Comparison of ENCODE assay signal across 27 cellular contexts in the genomic region with DNA sequence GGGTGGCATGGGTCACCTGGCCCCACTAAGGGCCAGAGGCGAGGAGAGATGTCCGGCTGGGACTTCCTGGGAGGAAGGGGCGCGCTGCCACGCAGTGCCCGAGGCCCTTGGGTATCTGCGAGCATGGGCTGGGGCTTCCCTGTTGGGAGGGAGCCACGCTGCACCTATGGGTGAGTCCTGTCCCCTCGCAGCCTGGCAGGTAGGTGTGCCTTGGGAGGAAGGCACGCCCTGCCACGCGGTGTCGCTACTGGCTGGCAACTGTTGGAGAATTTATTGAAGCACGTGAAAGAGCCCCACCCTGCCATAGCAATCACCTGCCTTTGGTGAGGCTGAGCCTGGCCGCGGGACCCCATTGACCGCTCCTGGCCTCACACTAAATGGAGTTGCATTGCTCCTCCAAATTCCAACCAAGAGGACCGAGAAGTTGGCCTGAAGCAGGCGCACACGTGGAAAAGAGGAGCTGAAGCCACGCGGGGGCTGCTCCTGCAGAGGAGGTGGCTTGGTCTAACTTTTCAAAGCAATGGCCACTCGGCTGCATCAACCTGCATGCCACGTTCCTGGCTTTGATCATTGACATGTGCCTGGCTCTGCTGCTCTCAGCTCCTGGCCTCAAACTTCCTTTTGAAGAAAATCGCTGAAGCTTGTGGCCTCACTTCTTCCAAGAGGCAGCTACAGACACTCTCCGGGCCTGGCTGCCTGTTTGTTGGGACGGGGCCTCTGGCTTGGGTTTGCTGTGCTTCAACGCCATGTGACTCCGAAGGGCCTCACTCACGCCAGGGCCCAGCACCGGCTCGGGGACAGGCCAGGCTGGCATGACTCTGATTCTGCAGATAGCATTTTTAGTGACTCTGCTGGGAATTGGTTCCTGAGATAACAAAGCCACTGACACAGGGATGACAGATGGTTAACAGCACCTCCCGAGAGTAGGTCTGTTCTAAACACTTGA.
DNase-seq lines count a peak whose midpoint lies in the region; ATAC-seq, FAIRE-seq and TF ChIP-seq lines count a peak whose summit lies in the region.
"Had no signal": no experiment of that assay in that cellular context is flagged by ENCODE, and none has a peak within 500 bp of the region (broad histone marks: within the 10 kb centered on the region; RNA-seq: fewer than 3 reads in every experiment).

No MANE protein-coding gene starts in this region.

- WGBS in A549 (ENCODE audit: missing lambda C conversion rate), result 90% methylated on average over 32 of the region's 33 CpGs

- H3K4me1 Mint-ChIP-seq in glutamatergic neuron (ENCODE audit: low read depth, unreplicated experiment) (peaks cover 29% of the 10 kb centered on the region), neural crest cell (peaks cover 6% of the 10 kb centered on the region), natural killer cell (no peaks in the 10 kb centered on the region)
- H3K4me1 Mint-ChIP-seq: activated B cell treated with CpG ODN at 0.5 μM for 24 hours; activated CD4-positive, alpha-beta memory T cell treated with anti-CD3 and anti-CD28 coated beads, Interleukin-2, amount 10 ng/mL, durations not matched to agents 7 days and 5 days; activated naive CD4-positive, alpha-beta T cell treated with anti-CD3 and anti-CD28 coated beads, Interleukin-2, amount 10 ng/mL, durations not matched to agents 7 days and 5 days; central memory CD8-positive, alpha-beta T cell; naive thymus-derived CD4-positive, alpha-beta T cell had no signal

- POLR2A ChIA-PET in A549 (lab: Yijun Ruan, JAX), result interaction anchor here (0.6 kb wide), 1 partner anchor 26 kb away, joined by 6 read pairs; no protein-coding TSS in a partner anchor

- no peak overlapping the region for H3K4me2 ChIP-seq in A549
- H3K4me2 ChIP-seq: smooth muscle cell had no signal

- H3K36me3 Mint-ChIP-seq in glutamatergic neuron (ENCODE audit: unreplicated experiment) (peaks cover 4% of the 10 kb centered on the region), neural crest cell (ENCODE audit: low read depth) (no peaks in the 10 kb centered on the region), natural killer cell (no peaks in the 10 kb centered on the region)
- H3K36me3 Mint-ChIP-seq: activated naive CD4-positive, alpha-beta T cell treated with anti-CD3 and anti-CD28 coated beads, Interleukin-2, amount 10 ng/mL, durations not matched to agents 7 days and 5 days had no signal

- H3K27ac ChIP-seq in A549, result peak overlapping the region in 1 of 2 experiments; percentile 64; a peak in 3 of 6 replicates
- H3K27ac ChIP-seq: esophagus muscularis mucosa, HL-60, prostate gland had no signal

- ATAC-seq in A549 (peak; percentile 5 to 7; a peak in 4 of 6 replicates), GM21717 (IDR thresholded peaks at IDR 0.05; ENCODE audit: unreplicated experiment) (no peak), natural killer cell (no peak)
- ATAC-seq: naive thymus-derived CD4-positive, alpha-beta T cell had no signal

- TF ChIP-seq RAD21 in A549 (conservative IDR thresholded peaks at IDR 0.05 in 1 of 2, IDR thresholded peaks at IDR 0.05 in 1 of 2), result no peak

- no peak for DNase-seq in A549 (ENCODE audit: low read depth in 1 of 2, low spot score in 1 of 2)
- DNase-seq in LoVo (ENCODE audit: low spot score), result peak; percentile 64
- DNase-seq in glutamatergic neuron, result peak; percentile 45
- DNase-seq in neural crest cell (ENCODE audit: low read depth, low spot score), result no peak
- no peak for DNase-seq in natural killer cell
- no peak for DNase-seq in DMS79 treated with DMSO at 0.1 percent for 48 hours (lab: John Stamatoyannopoulos, UW)
- DNase-seq in KBM-7, result no peak
- DNase-seq: activated B cell treated with CpG ODN at 0.5 μM for 24 hours; activated CD4-positive, alpha-beta memory T cell treated with anti-CD3 and anti-CD28 coated beads, Interleukin-2, amount 10 ng/mL, durations not matched to agents 7 days and 5 days; activated naive CD4-positive, alpha-beta T cell treated with anti-CD3 and anti-CD28 coated beads, Interleukin-2, amount 10 ng/mL, durations not matched to agents 7 days and 5 days; activated T-cell treated with anti-CD3 and anti-CD28 coated beads, Interleukin-2, amount 50 U/mL, for 24 hours; effector CD4-positive, alpha-beta T cell; EL; HFFc6; KG1; naive thymus-derived CD4-positive, alpha-beta T cell; NCI-H526 treated with DMSO at 0.1 percent for 48 hours; stimulated activated CD4-positive, alpha-beta T cell treated with anti-CD3 and anti-CD28 coated beads, Interleukin-4, amount 100 ng/mL, for 4 hours had no signal

- H3K4me1 ChIP-seq in A549, result peaks cover 40% of the 10 kb centered on the region
- H3K4me1 ChIP-seq: esophagus muscularis mucosa, prostate gland had no signal

- H3K27ac Mint-ChIP-seq in glutamatergic neuron (ENCODE audit: unreplicated experiment), result peak overlapping the region; percentile 95
- H3K27ac Mint-ChIP-seq in neural crest cell (ENCODE audit: unreplicated experiment), result peak overlapping the region; percentile 19
- H3K27ac Mint-ChIP-seq in natural killer cell, result no peak overlapping the region
- H3K27ac Mint-ChIP-seq: activated B cell treated with CpG ODN at 0.5 μM for 24 hours; activated CD4-positive, alpha-beta memory T cell treated with anti-CD3 and anti-CD28 coated beads, Interleukin-2, amount 10 ng/mL, durations not matched to agents 7 days and 5 days; activated naive CD4-positive, alpha-beta T cell treated with anti-CD3 and anti-CD28 coated beads, Interleukin-2, amount 10 ng/mL, durations not matched to agents 7 days and 5 days; activated T-cell treated with anti-CD3 and anti-CD28 coated beads, Interleukin-2, amount 50 U/mL, for 24 hours; HFFc6; naive thymus-derived CD4-positive, alpha-beta T cell; T-helper 2 cell treated with Interferon-gamma antibody and Interleukin-4, amounts not matched to agents 5 μg/mL and 100 μg/mL, for 36 hours had no signal

- H3K9me3 Mint-ChIP-seq in glutamatergic neuron (ENCODE audit: unreplicated experiment), result peaks cover 24% of the 10 kb centered on the region
- H3K9me3 Mint-ChIP-seq in neural crest cell, result peaks cover 6% of the 10 kb centered on the region
- H3K9me3 Mint-ChIP-seq in natural killer cell, result no peaks in the 10 kb centered on the region
- H3K9me3 Mint-ChIP-seq: activated CD4-positive, alpha-beta memory T cell treated with anti-CD3 and anti-CD28 coated beads, Interleukin-2, amount 10 ng/mL, durations not matched to agents 7 days and 5 days; activated naive CD4-positive, alpha-beta T cell treated with anti-CD3 and anti-CD28 coated beads, Interleukin-2, amount 10 ng/mL, durations not matched to agents 7 days and 5 days; activated T-cell treated with anti-CD3 and anti-CD28 coated beads, Interleukin-2, amount 50 U/mL, for 24 hours; T-helper 2 cell treated with Interferon-gamma antibody and Interleukin-4, amounts not matched to agents 5 μg/mL and 100 μg/mL, for 36 hours had no signal

- no peaks in the 10 kb centered on the region for H3K9me3 ChIP-seq in A549
- H3K9me3 ChIP-seq: esophagus muscularis mucosa, prostate gland had no signal

- peak; percentile 32 for FAIRE-seq in A549 (lab: Jason Lieb, UNC)
- FAIRE-seq: GM18507 had no signal

- no peak overlapping the region for H3K4me3 ChIP-seq in A549
- H3K4me3 ChIP-seq: esophagus muscularis mucosa, lung, prostate gland, smooth muscle cell had no signal

- H3K27me3 Mint-ChIP-seq in glutamatergic neuron (ENCODE audit: unreplicated experiment), result peaks cover 23% of the 10 kb centered on the region
- no peaks in the 10 kb centered on the region for H3K27me3 Mint-ChIP-seq in neural crest cell (ENCODE audit: low read depth)
- H3K27me3 Mint-ChIP-seq in natural killer cell (ENCODE audit: low read depth in 2 of 2), result peaks cover 4 to 9% of the 10 kb centered on the region in 2 donors
- H3K27me3 Mint-ChIP-seq: activated CD4-positive, alpha-beta memory T cell treated with anti-CD3 and anti-CD28 coated beads, Interleukin-2, amount 10 ng/mL, durations not matched to agents 7 days and 5 days had no signal

- TF ChIP-seq POLR2A in A549 (IDR thresholded peaks at IDR 0.05; ENCODE audit: low read length), result peak; percentile 10; the same call in 1 of the 2 replicates

- no peak for TF ChIP-seq CTCF in A549 (IDR thresholded peaks at IDR 0.05)
- TF ChIP-seq CTCF in glutamatergic neuron (IDR thresholded peaks at IDR 0.05; ENCODE audit: partially characterized antibody, unreplicated experiment), result no peak
- TF ChIP-seq CTCF in neural crest cell (conservative IDR thresholded peaks at IDR 0.05), result no peak
- TF ChIP-seq CTCF in natural killer cell (IDR thresholded peaks at IDR 0.05), result no peak

- intact Hi-C loops in natural killer cell (cut with micrococcal nuclease), result no loop called here

- H3K4me3 Mint-ChIP-seq in glutamatergic neuron (ENCODE audit: unreplicated experiment), result no peak overlapping the region
- H3K4me3 Mint-ChIP-seq in neural crest cell, result no peak overlapping the region
- no peak overlapping the region for H3K4me3 Mint-ChIP-seq in natural killer cell
- H3K4me3 Mint-ChIP-seq: activated B cell treated with CpG ODN at 0.5 μM for 24 hours; activated CD4-positive, alpha-beta memory T cell treated with anti-CD3 and anti-CD28 coated beads, Interleukin-2, amount 10 ng/mL, durations not matched to agents 7 days and 5 days; activated naive CD4-positive, alpha-beta T cell treated with anti-CD3 and anti-CD28 coated beads, Interleukin-2, amount 10 ng/mL, durations not matched to agents 7 days and 5 days; activated T-cell treated with anti-CD3 and anti-CD28 coated beads, Interleukin-2, amount 50 U/mL, for 24 hours; central memory CD8-positive, alpha-beta T cell; HFFc6; naive thymus-derived CD4-positive, alpha-beta T cell; T-helper 2 cell treated with Interferon-gamma antibody and Interleukin-4, amounts not matched to agents 5 μg/mL and 100 μg/mL, for 36 hours had no signal

- in situ Hi-C loops in KBM-7 (cut with MboI; ENCODE audit: low pct_unique_long_range_greater_than_20kb, low sequenced_read_pairs), result no loop called here

- TF ChIP-seq EP300 in A549 (IDR thresholded peaks at IDR 0.05), result no peak

- CTCF ChIA-PET in A549 (lab: Yijun Ruan, JAX), result interaction anchor here (1.2 to 3.7 kb wide), 4 partner anchors 9 to 387 kb away, joined by 3 to 25 read pairs (median 3); no protein-coding TSS in a partner anchor

TF ChIP-seq in A549, 52 proteins besides CTCF, POLR2A, EP300 and RAD21:
- TF ChIP-seq GATA3 (IDR thresholded peaks at IDR 0.05; ENCODE audit: borderline replicate concordance) (0 out of 2 replicates have a peak, but pooled peaks have one; percentile 11), HES2 (IDR thresholded peaks at IDR 0.05) (no peak), POLR2AphosphoS2 (conservative IDR thresholded peaks at IDR 0.05; ENCODE audit: low read length) (0 out of 2 replicates have a peak, but pooled peaks have one; percentile 57)

Comparison
In these comparisons a context has a peak if more than half of its experiments do, and no peak if none do; other contexts are left out.
1. ATAC-seq: peak in A549 (2 of 2); none in GM21717 (single experiment) and natural killer cell (0 of 3).
2. DNase-seq: peak in LoVo (single experiment) and glutamatergic neuron (single experiment); none in A549 (0 of 2), neural crest cell (single experiment), natural killer cell (single experiment), DMS79 treated with DMSO at 0.1 percent for 48 hours (single experiment) and KBM-7 (single experiment).
3. H3K27ac Mint-ChIP-seq: peak in glutamatergic neuron (single experiment) and neural crest cell (single experiment); none in natural killer cell (0 of 2).